8 cellular contexts compared by ENCODE assay signal in genomic region chr1:234724517-234725176, GRCh38.
A peak's percentile ranks its signal among the peaks of the same experiment; 100 is the strongest.
DNase-seq lines count a peak whose midpoint lies in the region; ATAC-seq and TF ChIP-seq lines count a peak whose summit lies in the region.

No MANE protein-coding gene starts in this region.

- intact Hi-C loops in adrenal gland (cut with DNase I), result loop anchor here (2.0 to 10.0 kb wide), 7 partner anchors 112 to 358 kb away; partner anchors contain the start of gene IRF2BP2 (in 2 of the 2)

- WGBS in adrenal gland, 4 donors, result 1 to 2% (median 2%) methylated on average over 14 to 16 of the region's 16 CpGs

- H3K36me3 ChIP-seq in adrenal gland (replicated peaks in 1 of 2), result no peaks in the 10 kb centered on the region

- H3K27me3 ChIP-seq in adrenal gland, result no peaks in the 10 kb centered on the region

- TF ChIP-seq CTCF in AG10803 (conservative IDR thresholded peaks at IDR 0.05; ENCODE audit: low read length) (no peak), adrenal gland (IDR thresholded peaks at IDR 0.05) (no peak)

- peak overlapping the region; percentile 93 to 98 (median 97) for H3K27ac ChIP-seq in adrenal gland

- peak overlapping the region; percentile 35 for H3K4me3 ChIP-seq in AG10803 (ENCODE audit: low read length)
- peak overlapping the region in 1 of 4 donors; percentile 19 for H3K4me3 ChIP-seq in adrenal gland

- no peaks in the 10 kb centered on the region for H3K9me3 ChIP-seq in adrenal gland (replicated peaks in 1 of 3)

- H3K4me1 ChIP-seq in adrenal gland (replicated peaks in 1 of 2), result peaks cover 64 to 78% of the 10 kb centered on the region in 2 donors

- peak; percentile 10 for ATAC-seq in GM21717 (IDR thresholded peaks at IDR 0.05; ENCODE audit: unreplicated experiment)

- peak in 1 of 2 donors; percentile 45 for TF ChIP-seq POLR2A in adrenal gland (IDR thresholded peaks at IDR 0.05)

- DNase-seq in AG10803 (ENCODE audit: low read depth), result no peak
- peak; percentile 91 for DNase-seq in NCI-H82 treated with DMSO at 0.1 percent for 48 hours (lab: John Stamatoyannopoulos, UW; ENCODE audit: unreplicated experiment)
- DNase-seq in adrenal gland, result peak; percentile 80 to 92 (median 84)
- DNase-seq in hypothalamus (lab: John Stamatoyannopoulos, UW), result peak in 38 of 51 donors; percentile 38 to 94 (median 76)
- DNase-seq in stimulated activated CD8-positive, alpha-beta memory T cell treated with anti-CD3 and anti-CD28 coated beads, Interleukin-12 subunit alpha, Interleukin-12 subunit beta, amount 100 ng/mL, for 4 hours (ENCODE audit: low read depth), result peak; percentile 11
- DNase-seq in hepatic stellate cell (ENCODE audit: low spot score), result no peak
- no peak for DNase-seq in OCI-M2 (lab: John Stamatoyannopoulos, UW; ENCODE audit: unreplicated experiment)

Comparison
In these comparisons a context has a peak if more than half of its experiments do, and no peak if none do; other contexts are left out.
1. DNase-seq: peak in NCI-H82 treated with DMSO at 0.1 percent for 48 hours (single experiment), adrenal gland (7 of 7), hypothalamus (38 of 51) and stimulated activated CD8-positive, alpha-beta memory T cell treated with anti-CD3 and anti-CD28 coated beads, Interleukin-12 subunit alpha, Interleukin-12 subunit beta, amount 100 ng/mL, for 4 hours (single experiment); none in AG10803 (single experiment), hepatic stellate cell (single experiment) and OCI-M2 (single experiment).